In the genomic region with DNA sequence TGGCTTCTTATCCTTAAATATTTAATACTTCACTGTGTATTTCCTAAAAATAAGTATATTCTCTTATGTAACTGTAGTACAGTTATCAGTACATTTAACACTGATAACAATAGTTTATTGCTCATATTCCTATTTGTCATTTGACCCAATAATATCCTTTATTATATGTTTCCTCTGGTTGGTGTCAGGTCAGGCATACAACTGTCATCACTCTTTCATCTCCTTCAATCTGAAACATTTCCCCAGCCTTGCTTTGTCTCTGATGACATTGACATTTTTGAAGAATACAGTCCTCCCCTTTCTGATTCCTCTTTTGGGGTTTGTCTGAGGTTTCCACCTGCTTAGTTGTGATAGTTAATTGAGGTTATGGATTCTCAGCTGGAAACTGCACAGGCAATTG, we compare ENCODE assay signal across 20 cellular contexts. TPM values are rescaled to one million over a fixed set of nuclear protein-coding genes. Genes with fewer than 3 reads are reported as not detected.
DNase-seq lines count a peak whose midpoint lies in the region; ATAC-seq and TF ChIP-seq lines count a peak whose summit lies in the region.
"Had no signal": no experiment of that assay in that cellular context is flagged by ENCODE, and none has a peak within 500 bp of the region (broad histone marks: within the 10 kb centered on the region; RNA-seq: fewer than 3 reads in every experiment).

No MANE protein-coding gene starts in this region.

- POLR2A ChIA-PET in activated CD4-positive, alpha-beta T cell treated with anti-CD3 and anti-CD28 coated beads for 36 hours (lab: Charles Lee) = no interaction called here
- POLR2A ChIA-PET in WTC11 (lab: Charles Lee) = no interaction called here

- DNase-seq in activated CD4-positive, alpha-beta T cell treated with anti-CD3 and anti-CD28 coated beads for 36 hours = no peak
- DNase-seq in activated CD4-positive, alpha-beta T cell treated with anti-CD3 and anti-CD28 coated beads for 48 hours = no peak
- DNase-seq in WTC11 (ENCODE audit: low spot score) = no peak
- DNase-seq in naive B cell = no peak
- no peak for DNase-seq in stimulated activated CD4-positive, alpha-beta T cell treated with anti-CD3 and anti-CD28 coated beads, Interleukin-4, amount 100 ng/mL, for 4 hours
- DNase-seq in left ventricle myocardium superior = no peak
- no peak for DNase-seq in pons (ENCODE audit: low spot score)
- DNase-seq: 8988T, EL, GOT3, Kasumi-1, MM.1S, NCI-H1092 treated with DMSO at 0.1 percent for 48 hours, NCI-H1694 treated with DMSO at 0.1 percent for 48 hours, NCI-H2107, NCI-H345, OCI-M1, SHP77 treated with DMSO at 0.1 percent for 48 hours had no signal

- H3K9me3 Mint-ChIP-seq in activated CD4-positive, alpha-beta T cell treated with anti-CD3 and anti-CD28 coated beads for 36 hours (ENCODE audit: low read depth) = no peaks in the 10 kb centered on the region
- H3K9me3 Mint-ChIP-seq in WTC11 (no peaks in the 10 kb centered on the region), naive B cell (no peaks in the 10 kb centered on the region)
- no peaks in the 10 kb centered on the region for H3K9me3 Mint-ChIP-seq in stimulated activated memory B cell treated with anti-CD40 and anti-IgM and Interleukin-4, amounts not matched to agents 10 μg/mL and 1 μg/mL and 100 μg/mL, for 72 hours
- H3K9me3 Mint-ChIP-seq: IgD-negative memory B cell had no signal

- no peak overlapping the region for H3K4me3 Mint-ChIP-seq in activated CD4-positive, alpha-beta T cell treated with anti-CD3 and anti-CD28 coated beads for 36 hours
- H3K4me3 Mint-ChIP-seq in WTC11 (no peak overlapping the region), naive B cell (no peak overlapping the region)
- no peak overlapping the region for H3K4me3 Mint-ChIP-seq in stimulated activated memory B cell treated with anti-CD40 and anti-IgM and Interleukin-4, amounts not matched to agents 10 μg/mL and 1 μg/mL and 100 μg/mL, for 72 hours
- H3K4me3 Mint-ChIP-seq: IgD-negative memory B cell had no signal

- H3K4me1 Mint-ChIP-seq in activated CD4-positive, alpha-beta T cell treated with anti-CD3 and anti-CD28 coated beads for 36 hours = peaks cover 10% of the 10 kb centered on the region
- H3K4me1 Mint-ChIP-seq in WTC11 (peaks cover 34% of the 10 kb centered on the region), naive B cell (peaks cover 11 to 20% (median 16%) of the 10 kb centered on the region in 3 donors)
- peaks cover 44% of the 10 kb centered on the region for H3K4me1 Mint-ChIP-seq in stimulated activated memory B cell treated with anti-CD40 and anti-IgM and Interleukin-4, amounts not matched to agents 10 μg/mL and 1 μg/mL and 100 μg/mL, for 72 hours

- H3K27me3 Mint-ChIP-seq in activated CD4-positive, alpha-beta T cell treated with anti-CD3 and anti-CD28 coated beads for 36 hours = no peaks in the 10 kb centered on the region
- no peaks in the 10 kb centered on the region for H3K27me3 Mint-ChIP-seq in WTC11 (ENCODE audit: low read depth)
- H3K27me3 Mint-ChIP-seq in naive B cell = no peaks in the 10 kb centered on the region
- H3K27me3 Mint-ChIP-seq in stimulated activated memory B cell treated with anti-CD40 and anti-IgM and Interleukin-4, amounts not matched to agents 10 μg/mL and 1 μg/mL and 100 μg/mL, for 72 hours = no peaks in the 10 kb centered on the region
- H3K27me3 Mint-ChIP-seq: IgD-negative memory B cell had no signal

- peak overlapping the region; percentile 6 for H3K27ac Mint-ChIP-seq in activated CD4-positive, alpha-beta T cell treated with anti-CD3 and anti-CD28 coated beads for 36 hours
- H3K27ac Mint-ChIP-seq in WTC11 = peak overlapping the region; percentile 61; the same call in 1 of the 2 replicates
- H3K27ac Mint-ChIP-seq in naive B cell = peak overlapping the region in 4 of 6 donors; percentile 30 to 59 (median 50)
- H3K27ac Mint-ChIP-seq in stimulated activated memory B cell treated with anti-CD40 and anti-IgM and Interleukin-4, amounts not matched to agents 10 μg/mL and 1 μg/mL and 100 μg/mL, for 72 hours = peak overlapping the region; percentile 20

- no peak for ATAC-seq in activated CD4-positive, alpha-beta T cell treated with anti-CD3 and anti-CD28 coated beads for 36 hours
- no peak for ATAC-seq in WTC11
- no peak for ATAC-seq in naive B cell (ENCODE audit: low read depth in 2 of 2)
- no peak for ATAC-seq in stimulated activated memory B cell treated with anti-CD40 and anti-IgM and Interleukin-4, amounts not matched to agents 10 μg/mL and 1 μg/mL and 100 μg/mL, for 72 hours
- no peak for ATAC-seq in left ventricle myocardium superior

- H3K36me3 Mint-ChIP-seq in activated CD4-positive, alpha-beta T cell treated with anti-CD3 and anti-CD28 coated beads for 36 hours (ENCODE audit: low read depth) = peaks cover 7% of the 10 kb centered on the region
- H3K36me3 Mint-ChIP-seq in WTC11 (peaks cover 4% of the 10 kb centered on the region), naive B cell (peaks cover 5 to 8% of the 10 kb centered on the region in 2 donors)
- H3K36me3 Mint-ChIP-seq in stimulated activated memory B cell treated with anti-CD40 and anti-IgM and Interleukin-4, amounts not matched to agents 10 μg/mL and 1 μg/mL and 100 μg/mL, for 72 hours = peaks cover 26% of the 10 kb centered on the region
- H3K36me3 Mint-ChIP-seq: IgD-negative memory B cell had no signal

- no peak for TF ChIP-seq CTCF in WTC11 (IDR thresholded peaks at IDR 0.05)

- CTCF ChIA-PET in activated CD4-positive, alpha-beta T cell treated with anti-CD3 and anti-CD28 coated beads for 36 hours (lab: Charles Lee) = no interaction called here
- CTCF ChIA-PET in WTC11 (lab: Charles Lee) = no interaction called here

- intact Hi-C loops in activated CD4-positive, alpha-beta T cell treated with anti-CD3 and anti-CD28 coated beads for 36 hours (cut with DNase I, micrococcal nuclease) = no loop called here
- intact Hi-C loops in left ventricle myocardium superior (cut with micrococcal nuclease) = no loop called here

TF ChIP-seq in WTC11, 78 proteins besides CTCF, POLR2A, EP300 and RAD21 (continues in another document):
- TF ChIP-seq GTF2I (CRISPR knock-in tag; conservative IDR thresholded peaks at IDR 0.05) = no peak
- TF ChIP-seq GRHL2 (CRISPR knock-in tag; IDR thresholded peaks at IDR 0.05; ENCODE audit: insufficient replicate concordance, severe bottlenecking) = no peak
- TF ChIP-seq CDX4 (CRISPR knock-in tag; IDR thresholded peaks at IDR 0.05; ENCODE audit: borderline replicate concordance) = no peak
- no peak for TF ChIP-seq HMGA2 (CRISPR knock-in tag; IDR thresholded peaks at IDR 0.05)
- TF ChIP-seq MYBL2 (CRISPR knock-in tag; IDR thresholded peaks at IDR 0.05) = no peak
- TF ChIP-seq ZNF219 (CRISPR knock-in tag; IDR thresholded peaks at IDR 0.05; ENCODE audit: borderline replicate concordance) = no peak
- TF ChIP-seq ZNF121 (CRISPR knock-in tag; IDR thresholded peaks at IDR 0.05) = no peak
- TF ChIP-seq GABPB1 (CRISPR knock-in tag; IDR thresholded peaks at IDR 0.05) = no peak
- no peak for TF ChIP-seq JAZF1 (CRISPR knock-in tag; IDR thresholded peaks at IDR 0.05)
- TF ChIP-seq, protein P1, sequence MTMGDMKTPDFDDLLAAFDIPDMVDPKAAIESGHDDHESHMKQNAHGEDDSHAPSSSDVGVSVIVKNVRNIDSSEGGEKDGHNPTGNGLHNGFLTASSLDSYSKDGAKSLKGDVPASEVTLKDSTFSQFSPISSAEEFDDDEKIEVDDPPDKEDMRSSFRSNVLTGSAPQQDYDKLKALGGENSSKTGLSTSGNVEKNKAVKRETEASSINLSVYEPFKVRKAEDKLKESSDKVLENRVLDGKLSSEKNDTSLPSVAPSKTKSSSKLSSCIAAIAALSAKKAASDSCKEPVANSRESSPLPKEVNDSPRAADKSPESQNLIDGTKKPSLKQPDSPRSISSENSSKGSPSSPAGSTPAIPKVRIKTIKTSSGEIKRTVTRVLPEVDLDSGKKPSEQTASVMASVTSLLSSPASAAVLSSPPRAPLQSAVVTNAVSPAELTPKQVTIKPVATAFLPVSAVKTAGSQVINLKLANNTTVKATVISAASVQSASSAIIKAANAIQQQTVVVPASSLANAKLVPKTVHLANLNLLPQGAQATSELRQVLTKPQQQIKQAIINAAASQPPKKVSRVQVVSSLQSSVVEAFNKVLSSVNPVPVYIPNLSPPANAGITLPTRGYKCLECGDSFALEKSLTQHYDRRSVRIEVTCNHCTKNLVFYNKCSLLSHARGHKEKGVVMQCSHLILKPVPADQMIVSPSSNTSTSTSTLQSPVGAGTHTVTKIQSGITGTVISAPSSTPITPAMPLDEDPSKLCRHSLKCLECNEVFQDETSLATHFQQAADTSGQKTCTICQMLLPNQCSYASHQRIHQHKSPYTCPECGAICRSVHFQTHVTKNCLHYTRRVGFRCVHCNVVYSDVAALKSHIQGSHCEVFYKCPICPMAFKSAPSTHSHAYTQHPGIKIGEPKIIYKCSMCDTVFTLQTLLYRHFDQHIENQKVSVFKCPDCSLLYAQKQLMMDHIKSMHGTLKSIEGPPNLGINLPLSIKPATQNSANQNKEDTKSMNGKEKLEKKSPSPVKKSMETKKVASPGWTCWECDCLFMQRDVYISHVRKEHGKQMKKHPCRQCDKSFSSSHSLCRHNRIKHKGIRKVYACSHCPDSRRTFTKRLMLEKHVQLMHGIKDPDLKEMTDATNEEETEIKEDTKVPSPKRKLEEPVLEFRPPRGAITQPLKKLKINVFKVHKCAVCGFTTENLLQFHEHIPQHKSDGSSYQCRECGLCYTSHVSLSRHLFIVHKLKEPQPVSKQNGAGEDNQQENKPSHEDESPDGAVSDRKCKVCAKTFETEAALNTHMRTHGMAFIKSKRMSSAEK (CRISPR knock-in tag; IDR thresholded peaks at IDR 0.05; ENCODE audit: borderline replicate concordance) = no peak

RNA-seq across cellular contexts. Expression of gene PLEKHO2, which starts 27.8 kb away (rescaled TPM):
- total RNA-seq in activated CD4-positive, alpha-beta T cell treated with anti-CD3 and anti-CD28 coated beads for 36 hours = 10 to 100 TPM; 11.4 to 13.3 TPM
- total RNA-seq in WTC11 (2021) = 21.6 to 22.1 TPM (median 21.9 TPM) in 3 replicates
- 10 to 100 TPM in 5 of 6 donors, 1 to 10 TPM in 1; 9.7 to 20.7 (median 14.4) TPM for polyA plus RNA-seq in naive B cell (ENCODE audit: low read depth in 6 of 6)
- total RNA-seq in left ventricle myocardium superior = 8.5 TPM

RNA-seq across cellular contexts. Expression of gene ANKDD1A, which starts 42.2 kb away (rescaled TPM):
- 1 to 10 TPM in 1 of 2 experiments, under 1 TPM in 1; 0.81 to 1.0 TPM for total RNA-seq in activated CD4-positive, alpha-beta T cell treated with anti-CD3 and anti-CD28 coated beads for 36 hours
- 6.1 to 7.9 TPM (median 7.4 TPM) in 3 replicates for total RNA-seq in WTC11 (2021)
- polyA plus RNA-seq in naive B cell (ENCODE audit: low read depth in 6 of 6) = 1 to 10 TPM in 3 of 6 donors, under 1 TPM in 2, not detected in 1; 0.14 to 3.3 (median 1.3) TPM
- 1.3 TPM for total RNA-seq in left ventricle myocardium superior

RNA-seq across cellular contexts. Expression of gene PIF1, which starts 44.1 kb away (rescaled TPM):
- total RNA-seq in activated CD4-positive, alpha-beta T cell treated with anti-CD3 and anti-CD28 coated beads for 36 hours = 10 to 100 TPM; 30.0 to 36.3 TPM
- 174 to 249 TPM (median 184 TPM) in 3 replicates for total RNA-seq in WTC11 (2021)
- polyA plus RNA-seq in naive B cell (ENCODE audit: low read depth in 6 of 6) = under 1 TPM in 3 of 6 donors, not detected in 3; 0.24 to 0.62 (median 0.45) TPM
- 0.42 TPM for total RNA-seq in left ventricle myocardium superior

Comparison
In these comparisons a context has a peak if more than half of its experiments do, and no peak if none do; other contexts are left out.
1. H3K27ac Mint-ChIP-seq: peak in every context shown above with its lines; median percentile 61 in WTC11; 50 in naive B cell; 20 in stimulated activated memory B cell treated with anti-CD40 and anti-IgM and Interleukin-4, amounts not matched to agents 10 μg/mL and 1 μg/mL and 100 μg/mL, for 72 hours; 6 in activated CD4-positive, alpha-beta T cell treated with anti-CD3 and anti-CD28 coated beads for 36 hours.
2. RNA of gene PIF1, which starts 44.1 kb away (total RNA-seq): 174 to 249 TPM in WTC11 and 30.0 to 36.3 TPM in activated CD4-positive, alpha-beta T cell treated with anti-CD3 and anti-CD28 coated beads for 36 hours; 0.42 TPM in left ventricle myocardium superior (single experiment); every median in the first group is over 10 times any median in the second.